Comparison of ENCODE assay signal across 11 cellular contexts in genomic region chr4:87502580-87503238, GRCh38. TPM values are rescaled to one million over a fixed set of nuclear protein-coding genes. Genes with fewer than 3 reads are reported as not detected.
DNase-seq lines count a peak whose midpoint lies in the region; ATAC-seq and TF ChIP-seq lines count a peak whose summit lies in the region.
"Had no signal": no experiment of that assay in that cellular context is flagged by ENCODE, and none has a peak within 500 bp of the region (broad histone marks: within the 10 kb centered on the region; RNA-seq: fewer than 3 reads in every experiment).

No MANE protein-coding gene starts in this region.

- no peak for ATAC-seq in GM21447 (IDR thresholded peaks at IDR 0.05; ENCODE audit: unreplicated experiment)
- ATAC-seq: activated CD4-positive, CD25-positive, alpha-beta regulatory T cell treated with anti-CD3 and anti-CD28 coated beads, Interleukin-2, amount 50 U/mL, for 24 hours had no signal

- TF ChIP-seq CTCF in AG10803 (conservative IDR thresholded peaks at IDR 0.05; ENCODE audit: low read length) (no peak), LNCaP clone FGC (IDR thresholded peaks at IDR 0.05; ENCODE audit: control insufficient read depth, extremely low read depth, insufficient read depth) (no peak), glutamatergic neuron (IDR thresholded peaks at IDR 0.05; ENCODE audit: partially characterized antibody, unreplicated experiment) (no peak)

- H3K27ac ChIP-seq in cingulate gyrus (ENCODE audit: low read depth, low read length), result peak overlapping the region; percentile 66

- DNase-seq in AG10803 (ENCODE audit: low read depth) (peak; percentile 23), LNCaP clone FGC (ENCODE audit: low read depth) (peak; percentile 81), medulla oblongata (ENCODE audit: extremely low spot score) (peak; percentile 66), SW480 (ENCODE audit: low spot score) (no peak), activated gamma-delta T cell (lab: John Stamatoyannopoulos, UW) (no peak), glutamatergic neuron (no peak)
- DNase-seq: activated naive CD8-positive, alpha-beta T cell treated with anti-CD3 and anti-CD28 coated beads, Interleukin-2, amount 10 ng/mL, durations not matched to agents 7 days and 5 days; foreskin melanocyte had no signal

- H3K9me3 Mint-ChIP-seq in glutamatergic neuron (ENCODE audit: unreplicated experiment), result no peaks in the 10 kb centered on the region
- H3K9me3 Mint-ChIP-seq: activated naive CD8-positive, alpha-beta T cell treated with anti-CD3 and anti-CD28 coated beads, Interleukin-2, amount 10 ng/mL, durations not matched to agents 7 days and 5 days had no signal

- H3K36me3 Mint-ChIP-seq in glutamatergic neuron (ENCODE audit: unreplicated experiment), result no peaks in the 10 kb centered on the region
- H3K36me3 Mint-ChIP-seq: activated naive CD8-positive, alpha-beta T cell treated with anti-CD3 and anti-CD28 coated beads, Interleukin-2, amount 10 ng/mL, durations not matched to agents 7 days and 5 days had no signal

- H3K4me1 Mint-ChIP-seq in glutamatergic neuron (ENCODE audit: low read depth, unreplicated experiment), result no peaks in the 10 kb centered on the region

- no peaks in the 10 kb centered on the region for H3K27me3 Mint-ChIP-seq in glutamatergic neuron (ENCODE audit: unreplicated experiment)

- H3K4me3 ChIP-seq in AG10803 (ENCODE audit: low read length) (no peak overlapping the region), LNCaP clone FGC (ENCODE audit: low read depth, low read length) (no peak overlapping the region)

- H3K27ac Mint-ChIP-seq in glutamatergic neuron (ENCODE audit: unreplicated experiment), result no peak overlapping the region
- H3K27ac Mint-ChIP-seq: activated naive CD8-positive, alpha-beta T cell treated with anti-CD3 and anti-CD28 coated beads, Interleukin-2, amount 10 ng/mL, durations not matched to agents 7 days and 5 days had no signal

- H3K4me3 Mint-ChIP-seq in glutamatergic neuron (ENCODE audit: unreplicated experiment), result no peak overlapping the region
- H3K4me3 Mint-ChIP-seq: activated naive CD8-positive, alpha-beta T cell treated with anti-CD3 and anti-CD28 coated beads, Interleukin-2, amount 10 ng/mL, durations not matched to agents 7 days and 5 days had no signal

RNA-seq across cellular contexts. Expression of gene SPARCL1, which starts 26.5 kb away (rescaled TPM):
- not detected for total RNA-seq in glutamatergic neuron (ENCODE audit: unreplicated experiment)
- total RNA-seq: activated naive CD8-positive, alpha-beta T cell treated with anti-CD3 and anti-CD28 coated beads, Interleukin-2, amount 10 ng/mL, durations not matched to agents 7 days and 5 days had no signal

Comparison
In these comparisons a context has a peak if more than half of its experiments do, and no peak if none do; other contexts are left out.
1. DNase-seq: peak in AG10803 (single experiment), LNCaP clone FGC (single experiment) and medulla oblongata (single experiment); none in SW480 (single experiment), activated gamma-delta T cell (single experiment) and glutamatergic neuron (single experiment).